Comparison of ENCODE assay signal across 19 cellular contexts in the genomic region with DNA sequence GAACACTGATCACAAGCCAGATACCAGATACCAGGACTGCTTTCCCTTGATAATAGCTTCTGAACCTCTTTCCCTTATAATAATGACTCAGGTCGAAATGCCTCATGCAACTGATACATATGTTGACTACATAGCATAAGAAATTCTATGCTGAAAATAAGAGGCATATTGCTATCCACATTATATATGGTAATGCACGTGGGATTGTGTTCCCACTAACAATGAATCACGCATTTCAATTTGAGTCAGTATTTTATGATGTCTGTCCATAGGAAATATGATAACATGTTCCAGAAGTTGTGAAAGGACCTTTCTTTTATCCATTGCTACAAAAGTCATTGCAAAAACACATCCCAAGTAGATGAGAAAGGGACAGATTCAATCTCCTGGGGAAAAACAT.
"Had no signal": no experiment of that assay in that cellular context is flagged by ENCODE, and none has a peak within 500 bp of the region (broad histone marks: within the 10 kb centered on the region; RNA-seq: fewer than 3 reads in every experiment).

No MANE protein-coding gene starts in this region.

- H2AFZ ChIP-seq: PC-9 had no signal

- H3K4me2 ChIP-seq: PC-9, SK-N-SH had no signal

- H3K4me1 ChIP-seq: Peyer's patch had no signal

- H3K27me3 ChIP-seq: Peyer's patch had no signal

- H3K4me3 ChIP-seq: PC-9, Peyer's patch had no signal

- H3K9ac ChIP-seq: SK-N-SH had no signal

- H3K9me3 ChIP-seq: Peyer's patch, SK-N-SH had no signal

- H3K36me3 ChIP-seq: Peyer's patch had no signal

- H3K27ac ChIP-seq: HL-60, PC-9, Peyer's patch had no signal

- DNase-seq: KBM-7, MV-4-11, NCI-H1048, NCI-H1105, NCI-H1417, NCI-H1436 treated with DMSO at 0.1 percent for 48 hours, NCI-H1694, NCI-H187 treated with DMSO at 0.1 percent for 48 hours, NCI-H2029 treated with DMSO at 0.1 percent for 48 hours, NCI-H2171 treated with DMSO at 0.1 percent for 48 hours, NCI-H524, NCI-H526 treated with DMSO at 0.1 percent for 48 hours, NCI-H748 treated with DMSO at 0.1 percent for 48 hours, PC-9, Peyer's patch, Right ventricle myocardium superior, SK-N-SH, T-helper 1 cell had no signal
